Comparison of ENCODE assay signal across 14 cellular contexts in genomic region chr10:54081950-54082349, GRCh38.
DNase-seq lines count a peak whose midpoint lies in the region; ATAC-seq and TF ChIP-seq lines count a peak whose summit lies in the region.
"Had no signal": no experiment of that assay in that cellular context is flagged by ENCODE, and none has a peak within 500 bp of the region (broad histone marks: within the 10 kb centered on the region; RNA-seq: fewer than 3 reads in every experiment).

No MANE protein-coding gene starts in this region.

- no peaks in the 10 kb centered on the region for H3K4me1 ChIP-seq in neural progenitor cell
- H3K4me1 ChIP-seq: BLaER1 treated with 17β-estradiol and CSF1 and Interleukin-3, amounts not matched to agents 10 nM and 100 nM had no signal

- no peak for DNase-seq in activated naive CD8-positive, alpha-beta T cell treated with anti-CD3 and anti-CD28 coated beads for 36 hours
- no peak for DNase-seq in activated naive CD8-positive, alpha-beta T cell treated with anti-CD3 and anti-CD28 coated beads, Interleukin-2, amount 50 U/mL, for 24 hours
- peak; percentile 2 for DNase-seq in globus pallidus (ENCODE audit: low spot score)
- DNase-seq in neural progenitor cell (ENCODE audit: low spot score) = peak; percentile 23
- DNase-seq in nephron progenitor cell = no peak
- DNase-seq in central memory CD4-positive, alpha-beta T cell = no peak
- DNase-seq in MG63 = no peak
- DNase-seq: ACHN; Calu3; CD4-positive, CD25-positive, alpha-beta regulatory T cell; DMS 273 treated with DMSO at 0.1 percent for 48 hours; GM23248 had no signal

- H3K27me3 ChIP-seq in neural progenitor cell (no peaks in the 10 kb centered on the region), MG63 (no peaks in the 10 kb centered on the region)
- H3K27me3 ChIP-seq: BLaER1 treated with 17β-estradiol and CSF1 and Interleukin-3, amounts not matched to agents 10 nM and 100 nM had no signal

- H3K79me2 ChIP-seq in neural progenitor cell (ENCODE audit: low read depth) = no peaks in the 10 kb centered on the region

- H3K4me3 ChIP-seq in neural progenitor cell = no peak overlapping the region
- no peak overlapping the region for H3K4me3 ChIP-seq in MG63
- H3K4me3 ChIP-seq: BLaER1 treated with 17β-estradiol and CSF1 and Interleukin-3, amounts not matched to agents 10 nM and 100 nM; GM23248 had no signal

- no peak overlapping the region for H3K4me2 ChIP-seq in neural progenitor cell
- H3K4me2 ChIP-seq: BLaER1 treated with 17β-estradiol and CSF1 and Interleukin-3, amounts not matched to agents 10 nM and 100 nM had no signal

- no peaks in the 10 kb centered on the region for H3K4me1 Mint-ChIP-seq in activated naive CD8-positive, alpha-beta T cell treated with anti-CD3 and anti-CD28 coated beads for 36 hours
- no peaks in the 10 kb centered on the region for H3K4me1 Mint-ChIP-seq in activated naive CD8-positive, alpha-beta T cell treated with anti-CD3 and anti-CD28 coated beads, Interleukin-2, amount 50 U/mL, for 24 hours
- H3K4me1 Mint-ChIP-seq in neural progenitor cell = peaks cover 18% of the 10 kb centered on the region
- peaks cover 6% of the 10 kb centered on the region for H3K4me1 Mint-ChIP-seq in nephron progenitor cell
- H3K4me1 Mint-ChIP-seq: CD4-positive, CD25-positive, alpha-beta regulatory T cell had no signal

- no peaks in the 10 kb centered on the region for H3K27me3 Mint-ChIP-seq in activated naive CD8-positive, alpha-beta T cell treated with anti-CD3 and anti-CD28 coated beads for 36 hours
- no peaks in the 10 kb centered on the region for H3K27me3 Mint-ChIP-seq in activated naive CD8-positive, alpha-beta T cell treated with anti-CD3 and anti-CD28 coated beads, Interleukin-2, amount 50 U/mL, for 24 hours
- H3K27me3 Mint-ChIP-seq in neural progenitor cell (ENCODE audit: insufficient read depth, low read depth) (no peaks in the 10 kb centered on the region), nephron progenitor cell (ENCODE audit: low read depth, poor library complexity) (no peaks in the 10 kb centered on the region)
- H3K27me3 Mint-ChIP-seq: CD4-positive, CD25-positive, alpha-beta regulatory T cell had no signal

- H3K9ac ChIP-seq in neural progenitor cell = no peak overlapping the region
- H3K9ac ChIP-seq: BLaER1 treated with 17β-estradiol and CSF1 and Interleukin-3, amounts not matched to agents 10 nM and 100 nM; GM23248 had no signal

- H3K36me3 ChIP-seq in neural progenitor cell (no peaks in the 10 kb centered on the region), MG63 (no peaks in the 10 kb centered on the region)
- H3K36me3 ChIP-seq: BLaER1 treated with 17β-estradiol and CSF1 and Interleukin-3, amounts not matched to agents 10 nM and 100 nM had no signal

- no peaks in the 10 kb centered on the region for H3K9me3 ChIP-seq in neural progenitor cell (ENCODE audit: low read depth)
- no peaks in the 10 kb centered on the region for H3K9me3 ChIP-seq in MG63

- H3K4me3 Mint-ChIP-seq in activated naive CD8-positive, alpha-beta T cell treated with anti-CD3 and anti-CD28 coated beads for 36 hours = no peak overlapping the region
- no peak overlapping the region for H3K4me3 Mint-ChIP-seq in activated naive CD8-positive, alpha-beta T cell treated with anti-CD3 and anti-CD28 coated beads, Interleukin-2, amount 50 U/mL, for 24 hours
- no peak overlapping the region for H3K4me3 Mint-ChIP-seq in neural progenitor cell
- H3K4me3 Mint-ChIP-seq in nephron progenitor cell = no peak overlapping the region
- H3K4me3 Mint-ChIP-seq: CD4-positive, CD25-positive, alpha-beta regulatory T cell had no signal

- H3K27ac Mint-ChIP-seq in activated naive CD8-positive, alpha-beta T cell treated with anti-CD3 and anti-CD28 coated beads for 36 hours = peak overlapping the region; percentile 56
- H3K27ac Mint-ChIP-seq in activated naive CD8-positive, alpha-beta T cell treated with anti-CD3 and anti-CD28 coated beads, Interleukin-2, amount 50 U/mL, for 24 hours = no peak overlapping the region
- H3K27ac Mint-ChIP-seq in neural progenitor cell = no peak overlapping the region
- H3K27ac Mint-ChIP-seq in nephron progenitor cell = no peak overlapping the region
- H3K27ac Mint-ChIP-seq: CD4-positive, CD25-positive, alpha-beta regulatory T cell had no signal

- no peaks in the 10 kb centered on the region for H4K20me1 ChIP-seq in neural progenitor cell (ENCODE audit: low read depth)
- H4K20me1 ChIP-seq: BLaER1 treated with 17β-estradiol and CSF1 and Interleukin-3, amounts not matched to agents 10 nM and 100 nM had no signal

- H3K36me3 Mint-ChIP-seq in activated naive CD8-positive, alpha-beta T cell treated with anti-CD3 and anti-CD28 coated beads for 36 hours = no peaks in the 10 kb centered on the region
- H3K36me3 Mint-ChIP-seq in activated naive CD8-positive, alpha-beta T cell treated with anti-CD3 and anti-CD28 coated beads, Interleukin-2, amount 50 U/mL, for 24 hours (ENCODE audit: low read depth) = no peaks in the 10 kb centered on the region
- H3K36me3 Mint-ChIP-seq in neural progenitor cell (no peaks in the 10 kb centered on the region), nephron progenitor cell (ENCODE audit: low read depth) (no peaks in the 10 kb centered on the region)
- H3K36me3 Mint-ChIP-seq: CD4-positive, CD25-positive, alpha-beta regulatory T cell had no signal

- no peaks in the 10 kb centered on the region for H3K9me3 Mint-ChIP-seq in activated naive CD8-positive, alpha-beta T cell treated with anti-CD3 and anti-CD28 coated beads for 36 hours
- peaks cover 7% of the 10 kb centered on the region for H3K9me3 Mint-ChIP-seq in activated naive CD8-positive, alpha-beta T cell treated with anti-CD3 and anti-CD28 coated beads, Interleukin-2, amount 50 U/mL, for 24 hours
- H3K9me3 Mint-ChIP-seq in neural progenitor cell = no peaks in the 10 kb centered on the region
- H3K9me3 Mint-ChIP-seq in nephron progenitor cell = no peaks in the 10 kb centered on the region

- TF ChIP-seq CTCF in neural progenitor cell (IDR thresholded peaks at IDR 0.05) = no peak
- TF ChIP-seq CTCF in nephron progenitor cell (IDR thresholded peaks at IDR 0.05) = no peak

- no peak overlapping the region for H3K27ac ChIP-seq in neural progenitor cell
- H3K27ac ChIP-seq: BLaER1 treated with 17β-estradiol and CSF1 and Interleukin-3, amounts not matched to agents 10 nM and 100 nM; GM23248 had no signal

- H2AFZ ChIP-seq in neural progenitor cell (replicated peaks) = no peak overlapping the region
- H2AFZ ChIP-seq: GM23248 had no signal

- H3F3A ChIP-seq in neural progenitor cell (ENCODE audit: low read depth) = no peaks in the 10 kb centered on the region

- no peak for ATAC-seq in activated naive CD8-positive, alpha-beta T cell treated with anti-CD3 and anti-CD28 coated beads, Interleukin-2, amount 50 U/mL, for 24 hours
- ATAC-seq: HCT116 had no signal

Comparison
In these comparisons a context has a peak if more than half of its experiments do, and no peak if none do; other contexts are left out.
1. DNase-seq: peak in globus pallidus (single experiment) and neural progenitor cell (single experiment); none in activated naive CD8-positive, alpha-beta T cell treated with anti-CD3 and anti-CD28 coated beads for 36 hours (single experiment), activated naive CD8-positive, alpha-beta T cell treated with anti-CD3 and anti-CD28 coated beads, Interleukin-2, amount 50 U/mL, for 24 hours (single experiment), nephron progenitor cell (single experiment), central memory CD4-positive, alpha-beta T cell (single experiment) and MG63 (single experiment).